ENCODE assay signal across 8 cellular contexts in the genomic region with DNA sequence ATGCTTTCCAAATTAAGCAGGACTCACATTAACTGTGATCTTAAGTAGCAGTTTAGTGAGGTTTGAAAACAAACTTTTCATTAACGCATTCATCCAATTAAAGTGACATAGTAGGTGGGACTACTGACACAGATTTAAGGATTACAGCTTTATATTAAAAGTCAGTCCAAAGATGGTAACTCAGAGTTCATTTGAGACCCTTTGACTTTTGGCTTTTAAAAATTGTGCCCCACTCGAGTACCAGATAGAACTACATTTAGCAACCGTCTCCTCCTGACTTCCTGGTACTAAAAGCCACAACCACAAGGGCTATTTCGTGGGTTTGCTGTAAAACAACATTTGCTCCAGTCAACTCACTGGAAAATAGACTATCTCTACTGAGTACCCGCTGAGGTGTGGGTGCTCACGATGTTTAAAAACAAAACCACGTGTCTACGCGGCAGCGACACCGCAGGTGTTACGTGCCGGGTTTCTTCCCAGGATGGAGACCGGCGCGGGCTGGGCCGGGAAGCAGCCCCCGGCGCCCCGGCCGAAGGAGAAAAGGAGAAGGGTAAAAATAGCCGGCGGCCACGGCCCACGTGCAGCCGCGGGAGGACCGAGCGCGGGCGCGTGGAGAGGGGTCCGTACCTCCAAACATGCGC.
A peak's percentile ranks its signal among the peaks of the same experiment; 100 is the strongest.
DNase-seq lines count a peak whose midpoint lies in the region; ATAC-seq and TF ChIP-seq lines count a peak whose summit lies in the region.
"Not testable (repeated sequence)": the region's sequence is repeated elsewhere in the genome, so short reads cannot be mapped to it uniquely, and the experiment has no call there.

No MANE protein-coding gene starts in this region.

- not testable (repeated sequence) for H3K27me3 ChIP-seq in HAP-1 (ENCODE audit: low read depth); IMR-90 (ENCODE audit: control insufficient read depth, insufficient read depth, low read length); SK-N-SH (ENCODE audit: insufficient read depth); body of pancreas; heart right ventricle; thyroid gland

- TF ChIP-seq RAD21 in IMR-90 (IDR thresholded peaks at IDR 0.05; ENCODE audit: low read length); SK-N-SH (IDR thresholded peaks at IDR 0.05; ENCODE audit: low read length): not testable (repeated sequence)

- not testable (repeated sequence) for H4K20me1 ChIP-seq in IMR-90 (ENCODE audit: insufficient read depth, low read length); SK-N-SH (ENCODE audit: insufficient read depth)

- H3K4me3 ChIP-seq in GM12864 (ENCODE audit: low read depth, low read length) (peak overlapping the region; percentile 57), HAP-1 (peak overlapping the region; percentile 60), IMR-90 (ENCODE audit: insufficient read depth, low read depth, low read length) (peak overlapping the region; percentile 53), SK-N-SH (ENCODE audit: low read depth in 2 of 2, low read length in 1 of 2) (peak overlapping the region; percentile 78 to 79), body of pancreas (peak overlapping the region; percentile 26 to 54), heart right ventricle (peak overlapping the region; percentile 58 to 98 (median 83)), thyroid gland (replicated peaks in 1 of 3) (peak overlapping the region; percentile 8 to 78 (median 59))

- H3K36me3 Mint-ChIP-seq in nephron (ENCODE audit: low read depth): not testable (repeated sequence)

- H3K56ac ChIP-seq in IMR-90 (ENCODE audit: extremely low read depth, insufficient read depth, low read length): not testable (repeated sequence)

- BruUV-seq in IMR-90 (replicated peaks; lab: Mats Ljungman, UMichigan): not testable (repeated sequence)

- H3K14ac ChIP-seq in IMR-90 (replicated peaks; ENCODE audit: low read depth, low read length): not testable (repeated sequence)

- dilution Hi-C loops in IMR-90 (cut with HindIII; ENCODE audit: low sequenced_read_pairs, unreplicated experiment): not testable (repeated sequence)

- not testable (repeated sequence) for H3K79me1 ChIP-seq in IMR-90 (ENCODE audit: low read depth in 1 of 2, low read length in 2 of 2)

- peaks cover 32% of the 10 kb centered on the region for H3K79me2 ChIP-seq in SK-N-SH (ENCODE audit: insufficient read depth)

- H3K36me3 ChIP-seq in HAP-1 (replicated peaks); IMR-90 (ENCODE audit: control insufficient read depth, insufficient read depth, low read length); SK-N-SH (replicated peaks in 1 of 2; ENCODE audit: control insufficient read depth in 1 of 2, insufficient read depth in 2 of 2, low read length in 1 of 2); body of pancreas (replicated peaks in 1 of 2; ENCODE audit: insufficient read depth in 1 of 2, low read depth in 2 of 2); heart right ventricle; thyroid gland: not testable (repeated sequence)

- TF ChIP-seq POLR2A in IMR-90 (IDR thresholded peaks at IDR 0.05; ENCODE audit: low read depth, low read length); thyroid gland (IDR thresholded peaks at IDR 0.05): not testable (repeated sequence)
- TF ChIP-seq POLR2A in body of pancreas (IDR thresholded peaks at IDR 0.05): peak in 2 of 3 donors; percentile 42 to 47

- H3K27me3 Mint-ChIP-seq in nephron (ENCODE audit: low read depth): not testable (repeated sequence)

- H3K4me3 Mint-ChIP-seq in nephron: peak overlapping the region; percentile 89 to 93 (median 90)

- H3K4ac ChIP-seq in IMR-90 (ENCODE audit: low read depth, low read length): not testable (repeated sequence)

- not testable (repeated sequence) for H3K9me2 ChIP-seq in SK-N-SH

- not testable (repeated sequence) for H2BK120ac ChIP-seq in IMR-90 (ENCODE audit: low read depth, low read length)

- CTCF ChIA-PET in IMR-90 (lab: Yijun Ruan, JAX): not testable (repeated sequence)
- CTCF ChIA-PET in SK-N-SH (lab: Yijun Ruan, JAX): interaction anchor here (1.7 kb wide), 1 partner anchor 50 kb away, joined by 6 read pairs; no protein-coding TSS in a partner anchor

- not testable (repeated sequence) for H3K9me1 ChIP-seq in IMR-90 (ENCODE audit: insufficient read depth, low read length)

- WGBS in IMR-90 (ENCODE audit: extremely low coverage in 2 of 2, insufficient read length in 1 of 2), 2 experiments: 0% methylated on average over 11 of the region's 34 CpGs; no CpG with 5 or more reads in 1 of the 2 experiments
- WGBS in SK-N-SH (ENCODE audit: low lambda C conversion rate): under 1% methylated on average over 20 of the region's 34 CpGs
- 0 to 1% methylated on average over 29 to 31 of the region's 34 CpGs for WGBS in body of pancreas, 2 donors
- WGBS in heart right ventricle, 2 donors: 1% methylated on average over 18 to 30 of the region's 34 CpGs
- WGBS in thyroid gland, 2 donors: 2 to 3% methylated on average over 11 to 24 of the region's 34 CpGs

- POLR2A ChIA-PET in IMR-90 (lab: Charles Lee; ENCODE audit: unreplicated experiment); SK-N-SH (lab: Yijun Ruan, JAX): not testable (repeated sequence)

- in situ Hi-C loops in HAP-1 (cut with MboI; ENCODE audit: low sequenced_read_pairs); IMR-90 (cut with MboI; ENCODE audit: low sequenced_read_pairs): not testable (repeated sequence)

- H3K9me3 Mint-ChIP-seq in nephron: not testable (repeated sequence)

- H3K4me2 ChIP-seq in IMR-90 (ENCODE audit: low read depth, low read length): peak overlapping the region; percentile 10; the same call in 1 of the 2 replicates
- H3K4me2 ChIP-seq in SK-N-SH: peak overlapping the region; percentile 61

- H4K8ac ChIP-seq in IMR-90 (ENCODE audit: low read depth in 2 of 2, low read length in 2 of 2): not testable (repeated sequence)

- H4K5ac ChIP-seq in IMR-90 (ENCODE audit: low read depth, low read length): not testable (repeated sequence)

- not testable (repeated sequence) for H2BK5ac ChIP-seq in IMR-90 (ENCODE audit: low read depth, low read length, poor library complexity, severe bottlenecking)

- H2BK20ac ChIP-seq in IMR-90 (ENCODE audit: low read depth, low read length): not testable (repeated sequence)

- not testable (repeated sequence) for H4K91ac ChIP-seq in IMR-90 (ENCODE audit: insufficient read depth, low read depth, low read length)

- not testable (repeated sequence) for H2AFZ ChIP-seq in IMR-90 (replicated peaks; ENCODE audit: low read length, poor library complexity)
- H2AFZ ChIP-seq in SK-N-SH (ENCODE audit: low read depth): peak overlapping the region; percentile 24

- H3K23ac ChIP-seq in IMR-90 (ENCODE audit: low read depth, low read length): not testable (repeated sequence)

- H2BK15ac ChIP-seq in IMR-90 (ENCODE audit: low read depth, low read length): not testable (repeated sequence)

- not testable (repeated sequence) for DNase-seq in GM12864 (ENCODE audit: low read depth); HAP-1 (ENCODE audit: low spot score in 2 of 2); IMR-90; heart right ventricle; thyroid gland
- DNase-seq in SK-N-SH: peak; percentile 1
- peak in 2 of 4 donors; percentile 31 to 43 for DNase-seq in body of pancreas

- H3F3A ChIP-seq in SK-N-SH (replicated peaks; ENCODE audit: insufficient read depth): not testable (repeated sequence)

- H3K9me3 ChIP-seq in HAP-1; IMR-90 (ENCODE audit: control insufficient read depth, insufficient read depth, low read length); SK-N-SH; body of pancreas; heart right ventricle; thyroid gland: not testable (repeated sequence)

- not testable (repeated sequence) for H2AK9ac ChIP-seq in IMR-90 (replicated peaks; ENCODE audit: low read depth, low read length, poor library complexity)

- TF ChIP-seq CTCF in GM12864 (IDR thresholded peaks at IDR 0.05; ENCODE audit: low read depth, low read length, missing control alignments); IMR-90 (conservative IDR thresholded peaks at IDR 0.05; ENCODE audit: low read depth, low read length); SK-N-SH (IDR thresholded peaks at IDR 0.05); heart right ventricle (IDR thresholded peaks at IDR 0.05); nephron (IDR thresholded peaks at IDR 0.05; ENCODE audit: unreplicated experiment in 3 of 3); thyroid gland (IDR thresholded peaks at IDR 0.05): not testable (repeated sequence)
- peak in 1 of 7 experiments; percentile 4 for TF ChIP-seq CTCF in body of pancreas (IDR thresholded peaks at IDR 0.05)

- H3K27ac ChIP-seq in IMR-90 (ENCODE audit: insufficient read depth, low read length): not testable (repeated sequence)
- peak overlapping the region; percentile 73 to 97; a peak in 3 of 4 replicates for H3K27ac ChIP-seq in SK-N-SH (ENCODE audit: low read depth in 2 of 2, low read length in 1 of 2)
- H3K27ac ChIP-seq in body of pancreas: peak overlapping the region; percentile 94 to 98 (median 96)
- H3K27ac ChIP-seq in heart right ventricle: peak overlapping the region in 9 of 10 donors; percentile 90 to 99 (median 97)
- peak overlapping the region; percentile 90 to 95 (median 91) for H3K27ac ChIP-seq in thyroid gland

- TF ChIP-seq EP300 in SK-N-SH (IDR thresholded peaks at IDR 0.05; ENCODE audit: borderline replicate concordance in 1 of 2, low read depth in 1 of 2, low read length in 1 of 2): not testable (repeated sequence)

- H3K4me1 Mint-ChIP-seq in nephron: peaks cover 22% of the 10 kb centered on the region

- ATAC-seq in IMR-90 (ENCODE audit: low read depth): peak; percentile 4; the same call in 1 of the 2 replicates
- ATAC-seq in body of pancreas: peak; percentile 74
- ATAC-seq in heart right ventricle: peak; percentile 13 to 83 (median 58)

- peak overlapping the region in 2 of 3 experiments; percentile 79 to 84 for H3K27ac Mint-ChIP-seq in nephron

- not testable (repeated sequence) for H3K4me1 ChIP-seq in HAP-1; IMR-90 (ENCODE audit: control insufficient read depth, insufficient read depth, low read length); SK-N-SH (ENCODE audit: control insufficient read depth in 1 of 2, insufficient read depth in 2 of 2, low read depth in 1 of 2, low read length in 1 of 2); thyroid gland
- peaks cover 11% of the 10 kb centered on the region for H3K4me1 ChIP-seq in body of pancreas
- H3K4me1 ChIP-seq in heart right ventricle: peaks cover 0 to 39% (median 5%) of the 10 kb centered on the region in 9 donors

- not testable (repeated sequence) for H2AK5ac ChIP-seq in IMR-90 (ENCODE audit: low read depth, low read length)

- not testable (repeated sequence) for H3K18ac ChIP-seq in IMR-90 (ENCODE audit: low read depth, low read length)

- intact Hi-C loops in IMR-90 (cut with micrococcal nuclease); body of pancreas (cut with DNase I); heart right ventricle (cut with DNase I); thyroid gland (cut with DNase I): not testable (repeated sequence)

- H3K9ac ChIP-seq in IMR-90 (ENCODE audit: low read depth, low read length): not testable (repeated sequence)
- H3K9ac ChIP-seq in SK-N-SH: peak overlapping the region; percentile 79

Comparison
In these comparisons a context has a peak if more than half of its experiments do, and no peak if none do; other contexts are left out.
1. ATAC-seq: peak in every context shown above with its lines; median percentile 74 in body of pancreas; 58 in heart right ventricle; 4 in IMR-90.